In the genomic region with DNA sequence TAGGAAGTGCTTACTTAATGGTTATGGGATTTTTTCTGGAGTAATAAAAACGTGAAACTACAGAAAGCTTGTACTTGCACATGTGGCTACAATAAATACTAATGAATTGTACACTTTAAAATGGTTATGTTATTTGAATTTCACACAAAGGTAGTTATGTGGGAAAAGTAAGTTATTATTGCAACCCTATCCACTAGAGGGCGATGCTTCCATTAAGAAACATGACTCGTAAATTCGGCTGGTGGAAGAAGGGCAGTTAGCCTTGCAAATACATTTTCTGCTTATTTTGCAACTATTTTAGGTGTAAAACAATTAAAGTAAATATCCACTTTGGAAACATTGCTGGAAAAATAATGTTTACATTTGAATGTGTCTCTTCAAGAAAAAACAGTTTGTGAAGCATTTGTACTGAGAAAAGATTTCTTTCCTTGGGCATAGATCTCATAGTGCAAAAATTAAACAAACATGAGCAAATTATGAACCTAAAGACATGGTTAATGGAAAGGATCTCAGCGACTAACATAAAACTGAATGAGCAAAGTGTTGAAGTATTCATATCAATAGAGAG, we compare ENCODE assay signal across 8 cellular contexts.
DNase-seq lines count a peak whose midpoint lies in the region; ATAC-seq, FAIRE-seq and TF ChIP-seq lines count a peak whose summit lies in the region.

No MANE protein-coding gene starts in this region.

- peak; percentile 87 for TF ChIP-seq CTCF in OCI-LY3 (IDR thresholded peaks at IDR 0.05; ENCODE audit: low read depth, low read length)
- TF ChIP-seq CTCF in H1 (IDR thresholded peaks at IDR 0.05; ENCODE audit: control extremely low read depth in 1 of 3, insufficient read depth in 1 of 3, low read depth in 1 of 3, low read length in 3 of 3) = peak in 2 of 3 experiments; percentile 60 to 71; a peak in 2 of 4 replicates
- TF ChIP-seq CTCF in nephron (IDR thresholded peaks at IDR 0.05; ENCODE audit: unreplicated experiment in 3 of 3) = peak; percentile 73 to 85 (median 79)

- no peaks in the 10 kb centered on the region for H3K27me3 Mint-ChIP-seq in nephron (ENCODE audit: low read depth)

- H2BK12ac ChIP-seq in H1 (ENCODE audit: low read depth, low read length) = no peak overlapping the region

- no peak overlapping the region for H2BK15ac ChIP-seq in H1 (ENCODE audit: low read length)

- peak overlapping the region in 1 of 3 experiments; percentile 30 for H3K4me3 Mint-ChIP-seq in nephron

- H3K18ac ChIP-seq in H1 (ENCODE audit: extremely low read depth, low read length) = no peak overlapping the region

- H3K56ac ChIP-seq in H1 (replicated peaks; ENCODE audit: insufficient read length, low read depth, low read length) = no peak overlapping the region

- no peak for TF ChIP-seq EP300 in H1 (IDR thresholded peaks at IDR 0.05; ENCODE audit: borderline replicate concordance in 1 of 2, low read depth in 2 of 2, low read length in 2 of 2)

- 5% methylated on average over 5 of the region's 5 CpGs; no CpG with 5 or more reads in 1 of the 2 experiments for WGBS in H1 (ENCODE audit: extremely low coverage in 1 of 2, insufficient coverage in 1 of 2, insufficient read length in 1 of 2, insufficient replicate concordance in 2 of 2, low coverage in 1 of 2, low lambda C conversion rate in 2 of 2, missing lambda C conversion rate in 1 of 2), 2 experiments

- no peak overlapping the region for H2BK5ac ChIP-seq in H1 (ENCODE audit: low read depth, low read length)

- DNase-seq in DMS114 treated with DMSO at 0.1 percent for 48 hours (lab: John Stamatoyannopoulos, UW; ENCODE audit: unreplicated experiment) (peak; percentile 19), KG1 (lab: John Stamatoyannopoulos, UW) (peak; percentile 61), H1 (ENCODE audit: low read depth in 1 of 2, low spot score in 2 of 2) (no peak)
- DNase-seq in stimulated activated CD4-positive, alpha-beta T cell treated with anti-CD3 and anti-CD28 coated beads, Interleukin-4, amount 100 ng/mL, for 1 hour = no peak

- POLR2A ChIA-PET in H1 (lab: Charles Lee; ENCODE audit: partially characterized antibody) = interaction anchor here (1.1 kb wide), 1 partner anchor 17 kb away, joined by 3 read pairs; no protein-coding TSS in a partner anchor

- H3K36me3 ChIP-seq in OCI-LY3 (replicated peaks; ENCODE audit: low read depth, low read length) (no peaks in the 10 kb centered on the region), H1 (ENCODE audit: control insufficient read depth in 2 of 4, insufficient read depth in 4 of 4, low read length in 3 of 4) (no peaks in the 10 kb centered on the region)

- no peak overlapping the region for H3K4me2 ChIP-seq in OCI-LY3 (ENCODE audit: low read length)
- no peak overlapping the region for H3K4me2 ChIP-seq in H1 (ENCODE audit: insufficient read depth in 1 of 2, low read depth in 2 of 2, low read length in 2 of 2)

- H3K9me3 Mint-ChIP-seq in nephron = no peaks in the 10 kb centered on the region

- H3K4me1 ChIP-seq in OCI-LY3 (ENCODE audit: low read length) = no peaks in the 10 kb centered on the region
- peaks cover 0 to 5% (median 4%) of the 10 kb centered on the region in 4 experiments; a peak in 5 of 7 replicates for H3K4me1 ChIP-seq in H1 (replicated peaks in 1 of 4; ENCODE audit: control insufficient read depth in 3 of 4, insufficient read depth in 4 of 4, low read length in 3 of 4)

- no peak overlapping the region for H3K4me3 ChIP-seq in OCI-LY3 (ENCODE audit: low read length)
- no peak overlapping the region for H3K4me3 ChIP-seq in H1 (ENCODE audit: extremely low read depth in 1 of 4, insufficient read depth in 2 of 4, low read depth in 3 of 4, low read length in 4 of 4)

- peak; percentile 94 for FAIRE-seq in H1 (lab: Jason Lieb, UNC)

- H3K27ac ChIP-seq in OCI-LY3 (ENCODE audit: low read length) = no peak overlapping the region
- no peak overlapping the region for H3K27ac ChIP-seq in H1 (ENCODE audit: low read depth, low read length)

- H3K23me2 ChIP-seq in H1 (ENCODE audit: low read depth, low read length) = no peaks in the 10 kb centered on the region

- peaks cover 42% of the 10 kb centered on the region for H3K4me1 Mint-ChIP-seq in nephron

- H2BK120ac ChIP-seq in H1 (replicated peaks; ENCODE audit: low read depth, low read length) = no peak overlapping the region

- no peak overlapping the region for H4K5ac ChIP-seq in H1 (ENCODE audit: insufficient read length, low read depth, low read length)

- no peak overlapping the region for H4K91ac ChIP-seq in H1 (replicated peaks; ENCODE audit: insufficient read length, low read length)

- no peaks in the 10 kb centered on the region for H3K36me3 Mint-ChIP-seq in nephron (ENCODE audit: low read depth)

- ATAC-seq in GM19463 (IDR thresholded peaks at IDR 0.05; ENCODE audit: unreplicated experiment) (peak; percentile 64), HG03439 (IDR thresholded peaks at IDR 0.05; ENCODE audit: unreplicated experiment) (no peak)

- H3K14ac ChIP-seq in H1 (ENCODE audit: insufficient read length) = no peak overlapping the region

- no peak overlapping the region for H3K4ac ChIP-seq in H1 (replicated peaks; ENCODE audit: insufficient read length, low read depth, low read length)

- no peaks in the 10 kb centered on the region for H3K79me1 ChIP-seq in H1 (ENCODE audit: low read depth, low read length)

- H2AFZ ChIP-seq in OCI-LY3 (ENCODE audit: low read depth, low read length) = no peak overlapping the region
- H2AFZ ChIP-seq in H1 (ENCODE audit: low read length) = no peak overlapping the region

- CTCF ChIA-PET in H1 (lab: Charles Lee; ENCODE audit: partially characterized antibody) = interaction anchor here (0.6 to 8.3 kb wide), 36 partner anchors 10 to 517 kb away, joined by 3 to 69 read pairs (median 4); no protein-coding TSS in a partner anchor

- no peaks in the 10 kb centered on the region for H3K27me3 ChIP-seq in OCI-LY3 (ENCODE audit: low read depth, low read length)
- H3K27me3 ChIP-seq in H1 (replicated peaks in 1 of 4; ENCODE audit: control insufficient read depth in 3 of 4, extremely low read depth in 1 of 4, insufficient read depth in 3 of 4, low read length in 3 of 4) = no peaks in the 10 kb centered on the region

- no peak overlapping the region for H2BK20ac ChIP-seq in H1 (ENCODE audit: low read length)

- peak; percentile 84 to 88 for TF ChIP-seq RAD21 in H1 (IDR thresholded peaks at IDR 0.05 in 1 of 2, conservative IDR thresholded peaks at IDR 0.05 in 1 of 2; ENCODE audit: low read depth in 2 of 2, low read length in 2 of 2)

- H3K9me3 ChIP-seq in OCI-LY3 (ENCODE audit: insufficient read depth, low read length) (no peaks in the 10 kb centered on the region), H1 (ENCODE audit: insufficient read depth in 2 of 2, low read depth in 1 of 2, low read length in 1 of 2) (no peaks in the 10 kb centered on the region)

- H3K27ac Mint-ChIP-seq in nephron = peak overlapping the region; percentile 54 to 86 (median 80)

- H4K20me1 ChIP-seq in OCI-LY3 (ENCODE audit: insufficient read depth, low read length) = no peaks in the 10 kb centered on the region
- no peaks in the 10 kb centered on the region for H4K20me1 ChIP-seq in H1 (replicated peaks in 1 of 2; ENCODE audit: control insufficient read depth in 1 of 2, insufficient read depth in 2 of 2, low read length in 2 of 2)

- H2AK5ac ChIP-seq in H1 (ENCODE audit: low read depth, low read length) = no peak overlapping the region

- no peak overlapping the region for H3K9ac ChIP-seq in OCI-LY3 (ENCODE audit: low read length)
- no peak overlapping the region for H3K9ac ChIP-seq in H1 (replicated peaks in 1 of 4; ENCODE audit: extremely low read depth in 1 of 4, low read depth in 3 of 4, low read length in 3 of 4)

- H4K8ac ChIP-seq in H1 (ENCODE audit: extremely low read depth, insufficient read depth, low read length) = no peak overlapping the region

- no peaks in the 10 kb centered on the region for H3K79me2 ChIP-seq in OCI-LY3 (ENCODE audit: low read length)
- no peaks in the 10 kb centered on the region for H3K79me2 ChIP-seq in H1 (ENCODE audit: control insufficient read depth in 1 of 2, insufficient read depth in 2 of 2, low read length in 2 of 2)

- no peak overlapping the region for H3K23ac ChIP-seq in H1 (ENCODE audit: insufficient read length)

- TF ChIP-seq POLR2A in H1 (IDR thresholded peaks at IDR 0.05; ENCODE audit: control extremely low read depth in 1 of 2, low read depth in 2 of 2, low read length in 2 of 2) = no peak

TF ChIP-seq in H1, 55 proteins besides CTCF, POLR2A, EP300 and RAD21:
- TF ChIP-seq ASH2L (IDR thresholded peaks at IDR 0.05; ENCODE audit: low read length) (no peak), EGR1 (IDR thresholded peaks at IDR 0.05; ENCODE audit: borderline replicate concordance, low read depth, low read length) (no peak), HDAC6 (IDR thresholded peaks at IDR 0.05; ENCODE audit: low read depth, low read length) (no peak), BACH1 (IDR thresholded peaks at IDR 0.05; ENCODE audit: low read length) (0 out of 2 replicates have a peak, but pooled peaks have one; percentile 20), MAFK (IDR thresholded peaks at IDR 0.05; ENCODE audit: low read depth, low read length) (peak; percentile 18; the same call in 1 of the 2 replicates), CTBP2 (IDR thresholded peaks at IDR 0.05; ENCODE audit: borderline replicate concordance, insufficient read depth, insufficient read length, low read length) (no peak), CREB1 (IDR thresholded peaks at IDR 0.05) (no peak)
TF ChIP-seq in H1: peak in this region for 2.

Comparison
In these comparisons a context has a peak if more than half of its experiments do, and no peak if none do; other contexts are left out.
1. DNase-seq: peak in DMS114 treated with DMSO at 0.1 percent for 48 hours (single experiment) and KG1 (single experiment); none in H1 (0 of 2) and stimulated activated CD4-positive, alpha-beta T cell treated with anti-CD3 and anti-CD28 coated beads, Interleukin-4, amount 100 ng/mL, for 1 hour (single experiment).
2. Peak in every context shown above with its lines, with median percentiles within 50 percentile points of each other: CTCF ChIP-seq.